Comparison of ENCODE assay signal across 15 cellular contexts in genomic region chr10:69220041-69220451, GRCh38. TPM values are rescaled to one million over a fixed set of nuclear protein-coding genes. Genes with fewer than 3 reads are reported as not detected.
A peak's percentile ranks its signal among the peaks of the same experiment; 100 is the strongest.
DNase-seq lines count a peak whose midpoint lies in the region; ATAC-seq and TF ChIP-seq lines count a peak whose summit lies in the region.
"Had no signal": no experiment of that assay in that cellular context is flagged by ENCODE, and none has a peak within 500 bp of the region (broad histone marks: within the 10 kb centered on the region; RNA-seq: fewer than 3 reads in every experiment).

HKDC1 (plus strand) TSS chr10:69220332; CDS start chr10:69220436, 104 bp downstream.

- H3K9ac ChIP-seq in mesenchymal stem cell (ENCODE audit: low read length): no peak within 1 kb of the TSS

- no peaks in the 10 kb centered on the region for H3K36me3 Mint-ChIP-seq in activated CD4-positive, alpha-beta T cell treated with anti-CD3 and anti-CD28 coated beads for 36 hours (ENCODE audit: low read depth)
- H3K36me3 Mint-ChIP-seq in brain (no peaks in the 10 kb centered on the region), type B pancreatic cell (no peaks in the 10 kb centered on the region)
- H3K36me3 Mint-ChIP-seq: activated naive CD4-positive, alpha-beta T cell treated with anti-CD3 and anti-CD28 coated beads, Interleukin-2, amount 10 ng/mL, durations not matched to agents 7 days and 5 days had no signal

- CTCF ChIA-PET in activated CD4-positive, alpha-beta T cell treated with anti-CD3 and anti-CD28 coated beads for 36 hours (lab: Charles Lee): no interaction called here

- H3K4me2 ChIP-seq in mesenchymal stem cell (ENCODE audit: low read length, poor library complexity, severe bottlenecking): peak within 1 kb of the TSS; percentile 58

- H2BK5ac ChIP-seq in mesenchymal stem cell (ENCODE audit: low read depth, low read length, poor library complexity, severe bottlenecking): peak within 1 kb of the TSS; percentile 79

- no peak within 1 kb of the TSS for H2BK12ac ChIP-seq in mesenchymal stem cell (ENCODE audit: low read length in 2 of 2)

- H3K4me3 Mint-ChIP-seq in activated CD4-positive, alpha-beta T cell treated with anti-CD3 and anti-CD28 coated beads for 36 hours: no peak within 1 kb of the TSS
- H3K4me3 Mint-ChIP-seq in brain (peak within 1 kb of the TSS in 3 of 5 experiments; percentile 65 to 85 (median 81)), type B pancreatic cell (peak within 1 kb of the TSS; percentile 34)
- H3K4me3 Mint-ChIP-seq: activated naive CD4-positive, alpha-beta T cell treated with anti-CD3 and anti-CD28 coated beads, Interleukin-2, amount 10 ng/mL, durations not matched to agents 7 days and 5 days; neural crest cell had no signal

- H3K9me3 Mint-ChIP-seq in activated CD4-positive, alpha-beta T cell treated with anti-CD3 and anti-CD28 coated beads for 36 hours (ENCODE audit: low read depth): no peaks in the 10 kb centered on the region
- H3K9me3 Mint-ChIP-seq in brain: no peaks in the 10 kb centered on the region
- no peaks in the 10 kb centered on the region for H3K9me3 Mint-ChIP-seq in type B pancreatic cell
- H3K9me3 Mint-ChIP-seq: activated naive CD4-positive, alpha-beta T cell treated with anti-CD3 and anti-CD28 coated beads, Interleukin-2, amount 10 ng/mL, durations not matched to agents 7 days and 5 days; neural crest cell had no signal

- H3K27ac ChIP-seq in mesenchymal stem cell (ENCODE audit: low read length, poor library complexity, severe bottlenecking): peak within 1 kb of the TSS; percentile 92

- in situ Hi-C loops in G401 (cut with HindIII; ENCODE audit: low sequenced_read_pairs): no loop called here

- no peaks in the 10 kb centered on the region for H3K27me3 ChIP-seq in mesenchymal stem cell (ENCODE audit: control insufficient read depth in 1 of 2, insufficient read depth in 1 of 2, low read length in 2 of 2)

- no peak within 1 kb of the TSS for H2AFZ ChIP-seq in mesenchymal stem cell (ENCODE audit: low read depth, low read length)

- peak within 1 kb of the TSS; percentile 22 for H3K27ac Mint-ChIP-seq in activated CD4-positive, alpha-beta T cell treated with anti-CD3 and anti-CD28 coated beads for 36 hours
- H3K27ac Mint-ChIP-seq in brain (peak within 1 kb of the TSS in 4 of 5 experiments; percentile 63 to 89 (median 81)), type B pancreatic cell (peak within 1 kb of the TSS; percentile 51)

- H3K36me3 ChIP-seq in mesenchymal stem cell (ENCODE audit: control insufficient read depth in 1 of 2, insufficient read depth in 2 of 2, low read depth in 1 of 2, low read length in 2 of 2): no peaks in the 10 kb centered on the region

- no peak within 1 kb of the TSS for H3K18ac ChIP-seq in mesenchymal stem cell (ENCODE audit: low read depth in 1 of 2, low read length in 2 of 2)

- no peaks in the 10 kb centered on the region for H3K27me3 Mint-ChIP-seq in activated CD4-positive, alpha-beta T cell treated with anti-CD3 and anti-CD28 coated beads for 36 hours
- H3K27me3 Mint-ChIP-seq in brain: peaks cover 7% of the 10 kb centered on the region
- peaks cover 7% of the 10 kb centered on the region for H3K27me3 Mint-ChIP-seq in type B pancreatic cell

- H3K79me1 ChIP-seq in mesenchymal stem cell (replicated peaks; ENCODE audit: low read length, poor library complexity, severe bottlenecking): peaks cover 4% of the 10 kb centered on the region

- peaks cover 32% of the 10 kb centered on the region for H3K4me1 ChIP-seq in mesenchymal stem cell (ENCODE audit: control insufficient read depth, insufficient read depth, low read depth, low read length)

- H3K23ac ChIP-seq in mesenchymal stem cell (ENCODE audit: low read length in 2 of 2): no peak within 1 kb of the TSS

- no peak within 1 kb of the TSS for H3K14ac ChIP-seq in mesenchymal stem cell (ENCODE audit: low read length in 2 of 2)

- peaks cover 44% of the 10 kb centered on the region for H3K4me1 Mint-ChIP-seq in activated CD4-positive, alpha-beta T cell treated with anti-CD3 and anti-CD28 coated beads for 36 hours
- H3K4me1 Mint-ChIP-seq in brain (peaks cover 25% of the 10 kb centered on the region), type B pancreatic cell (ENCODE audit: unreplicated experiment) (peaks cover 18% of the 10 kb centered on the region)

- TF ChIP-seq CTCF in brain (conservative IDR thresholded peaks at IDR 0.05) (no peak), type B pancreatic cell (conservative IDR thresholded peaks at IDR 0.05) (no peak)

- H2BK120ac ChIP-seq in mesenchymal stem cell (ENCODE audit: low read depth, low read length): no peak within 1 kb of the TSS

- no peak for DNase-seq in activated CD4-positive, alpha-beta T cell treated with anti-CD3 and anti-CD28 coated beads for 36 hours
- DNase-seq in activated CD4-positive, alpha-beta T cell treated with anti-CD3 and anti-CD28 coated beads for 4 hours: no peak
- DNase-seq in mesenchymal stem cell: no peak
- DNase-seq in type B pancreatic cell (ENCODE audit: extremely low spot score, unreplicated experiment): no peak
- DNase-seq in AML-193 (lab: John Stamatoyannopoulos, UW): no peak
- no peak for DNase-seq in G401 (ENCODE audit: low spot score)
- DNase-seq: activated naive CD4-positive, alpha-beta T cell treated with anti-CD3 and anti-CD28 coated beads, Interleukin-2, amount 10 ng/mL, durations not matched to agents 7 days and 5 days; central memory CD4-positive, alpha-beta T cell; COR-L47; NCI-H1105; NCI-H446 had no signal

- WGBS in mesenchymal stem cell: 94% methylated on average over 6 of the region's 8 CpGs

- H3K9me3 ChIP-seq in mesenchymal stem cell (ENCODE audit: control insufficient read depth, low read length): no peaks in the 10 kb centered on the region

- no peak for ATAC-seq in activated CD4-positive, alpha-beta T cell treated with anti-CD3 and anti-CD28 coated beads for 36 hours
- no peak for ATAC-seq in HG02981 (IDR thresholded peaks at IDR 0.05; ENCODE audit: unreplicated experiment)

- H3K4ac ChIP-seq in mesenchymal stem cell (ENCODE audit: low read depth in 1 of 2, low read length in 2 of 2): no peak within 1 kb of the TSS

- intact Hi-C loops in activated CD4-positive, alpha-beta T cell treated with anti-CD3 and anti-CD28 coated beads for 36 hours (cut with DNase I, micrococcal nuclease): no loop called here

- POLR2A ChIA-PET in activated CD4-positive, alpha-beta T cell treated with anti-CD3 and anti-CD28 coated beads for 36 hours (lab: Charles Lee): no interaction called here

- H3K4me3 ChIP-seq in mesenchymal stem cell (ENCODE audit: insufficient read depth in 1 of 2, low read depth in 1 of 2, low read length in 2 of 2): no peak within 1 kb of the TSS

- H2BK15ac ChIP-seq in mesenchymal stem cell (ENCODE audit: low read depth, poor library complexity, severe bottlenecking): no peak within 1 kb of the TSS

- no peak within 1 kb of the TSS for H4K8ac ChIP-seq in mesenchymal stem cell (ENCODE audit: low read length)

- H2AK5ac ChIP-seq in mesenchymal stem cell (ENCODE audit: low read length, severe bottlenecking): peak within 1 kb of the TSS; percentile 98

- H4K91ac ChIP-seq in mesenchymal stem cell (ENCODE audit: low read length): no peak within 1 kb of the TSS

RNA-seq across cellular contexts. Expression of gene HKDC1, which starts in this region (rescaled TPM):
- under 1 TPM; 0.30 to 0.80 TPM for total RNA-seq in activated CD4-positive, alpha-beta T cell treated with anti-CD3 and anti-CD28 coated beads for 36 hours
- 0.08 TPM for polyA plus RNA-seq in brain (ENCODE audit: insufficient read depth, low read depth, low replicate concordance)
- polyA plus RNA-seq in mesenchymal stem cell (2013, experiment 1 of 2): 0.39 TPM
- 0.36 TPM for polyA plus RNA-seq in mesenchymal stem cell (2013, experiment 2 of 2)
- total RNA-seq in type B pancreatic cell (ENCODE audit: low replicate concordance): 2.4 and 8.0 TPM in 2 replicates
- 1.2 and 2.8 TPM in 2 replicates for total RNA-seq in G401 (2014; rRNA removed; shearing (Covaris generic))
- total RNA-seq: activated CD8-positive, alpha-beta memory T cell treated with anti-CD3 and anti-CD28 coated beads for 36 hours; neural crest cell had no signal

Comparison
In these comparisons a context has a peak if more than half of its experiments do, and no peak if none do; other contexts are left out.
1. H3K27ac Mint-ChIP-seq: peak in every context shown above with its lines; median percentile 81 in brain; 51 in type B pancreatic cell; 22 in activated CD4-positive, alpha-beta T cell treated with anti-CD3 and anti-CD28 coated beads for 36 hours.